In genomic region chr1:18118078-18118477, GRCh38 we compare ENCODE assay signal across 17 cellular contexts. TPM values are rescaled to one million over a fixed set of nuclear protein-coding genes. Genes with fewer than 3 reads are reported as not detected.
A peak's percentile ranks its signal among the peaks of the same experiment; 100 is the strongest.
DNase-seq lines count a peak whose midpoint lies in the region; FAIRE-seq and TF ChIP-seq lines count a peak whose summit lies in the region.
"Had no signal": no experiment of that assay in that cellular context is flagged by ENCODE, and none has a peak within 500 bp of the region (broad histone marks: within the 10 kb centered on the region; RNA-seq: fewer than 3 reads in every experiment).

No MANE protein-coding gene starts in this region.

- DNase-seq in NCI-H2171 treated with DMSO at 0.1 percent for 48 hours (lab: John Stamatoyannopoulos, UW) (peak; percentile 65), NCI-H2171 (lab: John Stamatoyannopoulos, UW) (no peak), NCI-H2196 treated with DMSO at 0.1 percent for 48 hours (lab: John Stamatoyannopoulos, UW; ENCODE audit: unreplicated experiment) (peak; percentile 91), head of caudate nucleus (peak in 41 of 42 donors; percentile 16 to 84 (median 57)), putamen (ENCODE audit: low spot score) (peak; percentile 60), kidney (no peak), suprapubic skin (ENCODE audit: low spot score in 2 of 2) (no peak), mesenteric fat pad (ENCODE audit: low spot score) (no peak)
- DNase-seq: activated CD4-positive, alpha-beta memory T cell treated with anti-CD3 and anti-CD28 coated beads for 36 hours; left colon; NCI-H446 had no signal

- H3K4me1 ChIP-seq in kidney (ENCODE audit: control insufficient read depth in 1 of 2, insufficient read depth in 1 of 2, low read depth in 1 of 2, low read length in 2 of 2) (no peaks in the 10 kb centered on the region), suprapubic skin (no peaks in the 10 kb centered on the region)
- H3K4me1 ChIP-seq: tibial nerve had no signal

- H3K9me3 ChIP-seq in kidney (ENCODE audit: control insufficient read depth in 1 of 2, low read length in 2 of 2), result no peaks in the 10 kb centered on the region
- H3K9me3 ChIP-seq in suprapubic skin, result no peaks in the 10 kb centered on the region
- H3K9me3 ChIP-seq: tibial nerve had no signal

- TF ChIP-seq CTCF in kidney (IDR thresholded peaks at IDR 0.05; ENCODE audit: borderline replicate concordance, extremely low read depth, insufficient read depth) (no peak), suprapubic skin (IDR thresholded peaks at IDR 0.05) (no peak)

- no peak for TF ChIP-seq POLR2A in suprapubic skin (IDR thresholded peaks at IDR 0.05)

- peaks cover 72% of the 10 kb centered on the region for H3K27me3 ChIP-seq in suprapubic skin

- H3K9ac ChIP-seq in kidney (ENCODE audit: low read length in 2 of 2), result no peak overlapping the region

- H3K4me3 ChIP-seq in kidney (ENCODE audit: low read length in 2 of 2) (no peak overlapping the region), suprapubic skin (no peak overlapping the region)
- H3K4me3 ChIP-seq: tibial nerve had no signal

- H3K36me3 ChIP-seq in kidney (ENCODE audit: control insufficient read depth in 1 of 2, insufficient read depth in 2 of 2, low read length in 2 of 2) (no peaks in the 10 kb centered on the region), suprapubic skin (no peaks in the 10 kb centered on the region)
- H3K36me3 ChIP-seq: tibial nerve had no signal

- TF ChIP-seq EP300 in suprapubic skin (IDR thresholded peaks at IDR 0.05), result no peak

- no peak overlapping the region for H3K27ac ChIP-seq in kidney (ENCODE audit: low read depth in 2 of 2, low read length in 2 of 2)
- no peak overlapping the region for H3K27ac ChIP-seq in suprapubic skin
- H3K27ac ChIP-seq: epithelial cell of prostate, tibial nerve had no signal

- intact Hi-C loops in head of caudate nucleus (cut with DNase I), result no loop called here
- intact Hi-C loops in kidney (cut with DNase I), result no loop called here

- no peak for FAIRE-seq in kidney (lab: Jason Lieb, UNC)
- FAIRE-seq: colon, TTC549 had no signal

- 30% methylated on average over 13 of the region's 13 CpGs for WGBS in suprapubic skin

RNA-seq across cellular contexts. Expression of gene IGSF21, which starts 10.5 kb away (rescaled TPM):
- total RNA-seq in kidney, result 6.6 TPM
- 1.4 TPM for polyA plus RNA-seq in kidney (ENCODE audit: insufficient read depth, low read depth, low replicate concordance)
- total RNA-seq in suprapubic skin, result 1 to 10 TPM in 3 of 4 donors, under 1 TPM in 1; 0.68 to 3.5 (median 1.3) TPM
- 2.6 TPM for total RNA-seq in mesenteric fat pad
- total RNA-seq: activated CD4-positive, alpha-beta memory T cell treated with anti-CD3 and anti-CD28 coated beads for 36 hours; myocyte; renal cortical epithelial cell had no signal

Comparison
In these comparisons a context has a peak if more than half of its experiments do, and no peak if none do; other contexts are left out.
1. DNase-seq: peak in NCI-H2171 treated with DMSO at 0.1 percent for 48 hours (single experiment), NCI-H2196 treated with DMSO at 0.1 percent for 48 hours (single experiment), head of caudate nucleus (41 of 42) and putamen (single experiment); none in NCI-H2171 (single experiment), kidney (single experiment), suprapubic skin (0 of 2) and mesenteric fat pad (single experiment).